ENCODE assay signal across 1 cellular context in the genomic region with DNA sequence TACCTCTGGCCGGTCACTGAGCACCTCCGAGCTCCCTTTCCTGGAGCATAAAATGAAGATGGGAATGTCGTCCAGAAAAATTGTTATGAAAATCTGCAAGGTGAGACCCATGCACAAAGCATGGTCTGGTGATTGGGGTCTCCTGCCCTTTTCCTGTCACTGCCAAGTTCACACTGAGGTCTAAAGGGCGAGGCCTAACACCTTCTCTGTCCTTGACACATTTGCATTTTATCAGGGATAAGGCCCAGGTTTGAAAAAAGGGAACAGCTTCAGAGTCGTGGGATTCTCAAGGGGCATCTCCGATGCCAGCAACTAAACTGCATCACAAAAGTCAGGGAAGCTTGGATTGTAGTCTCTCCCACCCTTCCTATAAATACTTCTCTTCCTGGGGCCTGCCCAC.
TF ChIP-seq lines count a peak whose summit lies in the region.

No MANE protein-coding gene starts in this region.

TF ChIP-seq in IMR-90, 13 proteins besides CTCF, POLR2A, EP300 and RAD21:
- no peak for TF ChIP-seq NFE2L2 (IDR thresholded peaks at IDR 0.05; ENCODE audit: low read depth, low read length)
- TF ChIP-seq RFX5 (IDR thresholded peaks at IDR 0.05; ENCODE audit: low read depth, low read length): no peak
- no peak for TF ChIP-seq MXI1 (IDR thresholded peaks at IDR 0.05; ENCODE audit: borderline replicate concordance, low read depth, low read length)
- TF ChIP-seq CEBPB (IDR thresholded peaks at IDR 0.05; ENCODE audit: low read depth, low read length): no peak
- no peak for TF ChIP-seq MAFK (IDR thresholded peaks at IDR 0.05; ENCODE audit: low read depth, low read length)
TF ChIP-seq in IMR-90: peak in this region for 0.
